17 cellular contexts compared by ENCODE assay signal in the genomic region with DNA sequence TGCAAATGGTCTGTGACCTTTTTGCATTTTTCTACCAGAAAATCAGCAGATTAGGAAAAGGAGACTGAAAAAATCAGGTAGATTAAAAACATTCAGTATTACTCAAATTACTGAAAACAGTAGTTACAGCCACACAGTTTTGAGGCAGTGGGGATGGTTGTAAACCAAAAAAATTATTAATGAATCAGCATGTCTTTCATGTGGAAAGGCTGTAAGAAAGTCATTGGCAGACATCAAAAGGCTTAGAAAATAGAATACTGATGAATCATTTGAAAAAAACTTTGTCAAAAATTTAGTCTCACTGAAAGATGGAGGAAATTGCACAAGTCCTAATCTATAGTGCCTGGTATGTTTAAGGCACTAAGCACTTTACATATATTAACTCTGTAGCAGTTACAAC.
A peak's percentile ranks its signal among the peaks of the same experiment; 100 is the strongest.
DNase-seq lines count a peak whose midpoint lies in the region; ATAC-seq, FAIRE-seq and TF ChIP-seq lines count a peak whose summit lies in the region.
"Had no signal": no experiment of that assay in that cellular context is flagged by ENCODE, and none has a peak within 500 bp of the region (broad histone marks: within the 10 kb centered on the region; RNA-seq: fewer than 3 reads in every experiment).

No MANE protein-coding gene starts in this region.

- in situ Hi-C loops in GM12878 (cut with MboI): no loop called here
- in situ Hi-C loops in HepG2 (cut with HindIII; ENCODE audit: extremely low pct_ligation_motif_present, low pct_unique_long_range_greater_than_20kb): no loop called here

- H3K79me2 ChIP-seq in GM12878 (ENCODE audit: control insufficient read depth, insufficient read depth, low read length) (no peaks in the 10 kb centered on the region), HepG2 (ENCODE audit: insufficient read depth, low read length) (no peaks in the 10 kb centered on the region)

- no peaks in the 10 kb centered on the region for H3K9me3 ChIP-seq in GM12878 (replicated peaks; ENCODE audit: control insufficient read depth, insufficient read depth, low read length)
- H3K9me3 ChIP-seq in HepG2 (ENCODE audit: low read length): no peaks in the 10 kb centered on the region
- H3K9me3 ChIP-seq: SJCRH30, stomach had no signal

- H3K4me1 ChIP-seq in GM12878 (ENCODE audit: control insufficient read depth, insufficient read depth, low read length) (no peaks in the 10 kb centered on the region), HepG2 (ENCODE audit: insufficient read depth, low read length) (no peaks in the 10 kb centered on the region)
- H3K4me1 ChIP-seq: SJCRH30, stomach had no signal

- no peak overlapping the region for H3K4me2 ChIP-seq in GM12878 (ENCODE audit: control insufficient read depth, insufficient read depth)
- no peak overlapping the region for H3K4me2 ChIP-seq in HepG2 (ENCODE audit: low read depth, low read length)

- H3K9ac ChIP-seq in GM12878 (ENCODE audit: control insufficient read depth, insufficient read depth, low read length) (no peak overlapping the region), HepG2 (ENCODE audit: insufficient read depth, low read depth, low read length) (no peak overlapping the region)

- TF ChIP-seq EP300 in GM12878 (IDR thresholded peaks at IDR 0.05; ENCODE audit: borderline replicate concordance in 1 of 2, control insufficient read depth in 1 of 2, low read depth in 2 of 2, low read length in 2 of 2) (peak in 1 of 2 experiments; percentile 46; a peak in 1 of 4 replicates), HepG2 (IDR thresholded peaks at IDR 0.05; ENCODE audit: low read depth in 2 of 2, low read length in 2 of 2) (no peak), HepG2 (CRISPR knock-in tag; IDR thresholded peaks at IDR 0.05; ENCODE audit: borderline replicate concordance) (no peak)

- no TSS peak for BruUV-seq in GM12878 (replicated peaks; lab: Mats Ljungman, UMichigan)
- no TSS peak for BruUV-seq in HepG2 (replicated peaks; lab: Mats Ljungman, UMichigan)

- H3K27ac ChIP-seq in GM12878 (ENCODE audit: control insufficient read depth, insufficient read depth) (no peak overlapping the region), HepG2 (ENCODE audit: extremely low read length, insufficient read depth, low read length) (no peak overlapping the region)
- H3K27ac ChIP-seq: SJCRH30, stomach had no signal

- RAD21 ChIA-PET in GM12878 (lab: Charles Lee; ENCODE audit: unreplicated experiment): no interaction called here

- TF ChIP-seq POLR2A in GM12878 (IDR thresholded peaks at IDR 0.05; ENCODE audit: low read depth, low read length) (no peak), HepG2 (IDR thresholded peaks at IDR 0.05; ENCODE audit: insufficient read depth in 1 of 2, low read depth in 2 of 2, low read length in 2 of 2) (no peak)

- H3K4me3 ChIP-seq in GM12865 (ENCODE audit: low read depth, low read length): no peak overlapping the region
- H3K4me3 ChIP-seq in GM12878: no peak overlapping the region
- H3K4me3 ChIP-seq in HepG2 (replicated peaks in 1 of 3; ENCODE audit: insufficient read depth in 1 of 3, low read depth in 2 of 3, low read length in 3 of 3): no peak overlapping the region
- H3K4me3 ChIP-seq: SJCRH30, stomach had no signal

- no peaks in the 10 kb centered on the region for H3K36me3 ChIP-seq in GM12878 (ENCODE audit: control insufficient read depth in 2 of 2, insufficient read depth in 2 of 2, low read length in 1 of 2)
- no peaks in the 10 kb centered on the region for H3K36me3 ChIP-seq in HepG2 (replicated peaks in 1 of 2; ENCODE audit: control insufficient read depth in 1 of 2, insufficient read depth in 2 of 2, low read length in 2 of 2)
- H3K36me3 ChIP-seq: SJCRH30, stomach had no signal

- ATAC-seq in GM19351 (IDR thresholded peaks at IDR 0.05; ENCODE audit: unreplicated experiment) (peak; percentile 85), HG03039 (IDR thresholded peaks at IDR 0.05; ENCODE audit: unreplicated experiment) (peak; percentile 79), GM12878 (peak; percentile 88), GM21526 (IDR thresholded peaks at IDR 0.05; ENCODE audit: low FRiP score, unreplicated experiment) (no peak), HepG2 (no peak)
- ATAC-seq: naive thymus-derived CD8-positive, alpha-beta T cell had no signal

- DNase-seq in GM12865 (ENCODE audit: low read depth) (peak; percentile 59), GM12878 (ENCODE audit: low read depth, low spot score) (peak; percentile 19), HepG2 (ENCODE audit: low spot score) (no peak)
- DNase-seq in stimulated activated CD4-positive, alpha-beta T cell treated with anti-CD3 and anti-CD28 coated beads, Interleukin-15, amount 100 ng/mL, for 24 hours: no peak
- DNase-seq in activated CD4-positive, alpha-beta T cell treated with anti-CD3 and anti-CD28 coated beads, Interleukin-2, amount 50 U/mL, for 4 hours: no peak
- DNase-seq: activated CD4-positive, alpha-beta T cell treated with anti-CD3 and anti-CD28 coated beads, Interleukin-2, amount 50 U/mL, for 48 hours; amygdala; GDM1; immature natural killer cell; naive thymus-derived CD8-positive, alpha-beta T cell; NCI-H526; OCI-M1; SJCRH30; stomach had no signal

- no peak overlapping the region for H2AFZ ChIP-seq in GM12878 (ENCODE audit: control insufficient read depth, low read depth, low read length)
- H2AFZ ChIP-seq in HepG2 (ENCODE audit: low read length): no peak overlapping the region

- SMC1A ChIA-PET in GM12878 (lab: Charles Lee; ENCODE audit: uncharacterized antibody, unreplicated experiment): no interaction called here

- POLR2A ChIA-PET in GM12878 (lab: Charles Lee) (no interaction called here), HepG2 (lab: Yijun Ruan, JAX) (no interaction called here)

- FAIRE-seq in GM12878 (lab: Jason Lieb, UNC): peak; percentile 23
- FAIRE-seq in HepG2 (lab: Jason Lieb, UNC): no peak

- TF ChIP-seq RAD21 in GM12878 (IDR thresholded peaks at IDR 0.05; ENCODE audit: insufficient read depth, low read depth, low read length) (no peak), HepG2 (CRISPR knock-in tag; IDR thresholded peaks at IDR 0.05) (no peak)

- H4K20me1 ChIP-seq in GM12878 (ENCODE audit: control insufficient read depth, insufficient read depth) (no peaks in the 10 kb centered on the region), HepG2 (ENCODE audit: insufficient read depth, low read length) (no peaks in the 10 kb centered on the region)

- CTCF ChIA-PET in GM12878 (lab: Yijun Ruan, JAX) (no interaction called here), HepG2 (lab: Yijun Ruan, JAX; ENCODE audit: low intra/inter-chr PET ratio, low total read pairs) (no interaction called here)

- TF ChIP-seq CTCF in GM12865 (IDR thresholded peaks at IDR 0.05; ENCODE audit: insufficient read depth, low read depth, low read length, missing control alignments) (no peak), GM12878 (IDR thresholded peaks at IDR 0.05 in 2 of 3, conservative IDR thresholded peaks at IDR 0.05 in 1 of 3; ENCODE audit: control insufficient read depth in 2 of 3, extremely low read depth in 1 of 3, insufficient read depth in 1 of 3, low read depth in 3 of 3, low read length in 3 of 3) (no peak), HepG2 (CRISPR knock-in tag; IDR thresholded peaks at IDR 0.05) (no peak)

- H3K27me3 ChIP-seq in GM12878 (replicated peaks in 1 of 2; ENCODE audit: control insufficient read depth in 2 of 2, insufficient read depth in 2 of 2, low read length in 1 of 2) (no peaks in the 10 kb centered on the region), HepG2 (ENCODE audit: control insufficient read depth in 1 of 2, insufficient read depth in 2 of 2, low read length in 2 of 2) (no peaks in the 10 kb centered on the region)
- H3K27me3 ChIP-seq: SJCRH30, stomach had no signal

- intact Hi-C loops in GM12878 (cut with micrococcal nuclease; ENCODE audit: unreplicated experiment): no loop called here
- intact Hi-C loops in HepG2 (cut with micrococcal nuclease; ENCODE audit: unreplicated experiment): no loop called here

TF ChIP-seq in GM12878, 131 proteins besides CTCF, POLR2A, EP300 and RAD21 (continues in another document):
- TF ChIP-seq TCF3 (IDR thresholded peaks at IDR 0.05; ENCODE audit: borderline replicate concordance, insufficient read depth, low read depth, low read length) (no peak), SPI1 (IDR thresholded peaks at IDR 0.05; ENCODE audit: borderline replicate concordance, insufficient read depth, low read depth, low read length) (no peak), NKRF (conservative IDR thresholded peaks at IDR 0.05) (no peak), CHD1 (IDR thresholded peaks at IDR 0.05; ENCODE audit: low read depth, low read length) (no peak)

TF ChIP-seq in HepG2, 621 proteins besides CTCF, POLR2A, EP300 and RAD21:
- no peak for TF ChIP-seq FOXA1 (IDR thresholded peaks at IDR 0.05)
- no peak for TF ChIP-seq FOXA1 (CRISPR knock-in tag; IDR thresholded peaks at IDR 0.05)

Comparison
In these comparisons a context has a peak if more than half of its experiments do, and no peak if none do; other contexts are left out.
1. DNase-seq: peak in GM12865 (single experiment) and GM12878 (single experiment); none in HepG2 (single experiment), stimulated activated CD4-positive, alpha-beta T cell treated with anti-CD3 and anti-CD28 coated beads, Interleukin-15, amount 100 ng/mL, for 24 hours (single experiment) and activated CD4-positive, alpha-beta T cell treated with anti-CD3 and anti-CD28 coated beads, Interleukin-2, amount 50 U/mL, for 4 hours (0 of 2).
2. ATAC-seq: peak in GM19351 (single experiment), HG03039 (single experiment) and GM12878 (single experiment); none in GM21526 (single experiment) and HepG2 (single experiment).